Comparison of ENCODE assay signal across 1 cellular context in genomic region chr6:22709804-22710203, GRCh38.
TF ChIP-seq lines count a peak whose summit lies in the region.

No MANE protein-coding gene starts in this region.

TF ChIP-seq in GM23338, 12 proteins besides CTCF, POLR2A, EP300 and RAD21 (continued from another document):
- TF ChIP-seq, protein P1, sequence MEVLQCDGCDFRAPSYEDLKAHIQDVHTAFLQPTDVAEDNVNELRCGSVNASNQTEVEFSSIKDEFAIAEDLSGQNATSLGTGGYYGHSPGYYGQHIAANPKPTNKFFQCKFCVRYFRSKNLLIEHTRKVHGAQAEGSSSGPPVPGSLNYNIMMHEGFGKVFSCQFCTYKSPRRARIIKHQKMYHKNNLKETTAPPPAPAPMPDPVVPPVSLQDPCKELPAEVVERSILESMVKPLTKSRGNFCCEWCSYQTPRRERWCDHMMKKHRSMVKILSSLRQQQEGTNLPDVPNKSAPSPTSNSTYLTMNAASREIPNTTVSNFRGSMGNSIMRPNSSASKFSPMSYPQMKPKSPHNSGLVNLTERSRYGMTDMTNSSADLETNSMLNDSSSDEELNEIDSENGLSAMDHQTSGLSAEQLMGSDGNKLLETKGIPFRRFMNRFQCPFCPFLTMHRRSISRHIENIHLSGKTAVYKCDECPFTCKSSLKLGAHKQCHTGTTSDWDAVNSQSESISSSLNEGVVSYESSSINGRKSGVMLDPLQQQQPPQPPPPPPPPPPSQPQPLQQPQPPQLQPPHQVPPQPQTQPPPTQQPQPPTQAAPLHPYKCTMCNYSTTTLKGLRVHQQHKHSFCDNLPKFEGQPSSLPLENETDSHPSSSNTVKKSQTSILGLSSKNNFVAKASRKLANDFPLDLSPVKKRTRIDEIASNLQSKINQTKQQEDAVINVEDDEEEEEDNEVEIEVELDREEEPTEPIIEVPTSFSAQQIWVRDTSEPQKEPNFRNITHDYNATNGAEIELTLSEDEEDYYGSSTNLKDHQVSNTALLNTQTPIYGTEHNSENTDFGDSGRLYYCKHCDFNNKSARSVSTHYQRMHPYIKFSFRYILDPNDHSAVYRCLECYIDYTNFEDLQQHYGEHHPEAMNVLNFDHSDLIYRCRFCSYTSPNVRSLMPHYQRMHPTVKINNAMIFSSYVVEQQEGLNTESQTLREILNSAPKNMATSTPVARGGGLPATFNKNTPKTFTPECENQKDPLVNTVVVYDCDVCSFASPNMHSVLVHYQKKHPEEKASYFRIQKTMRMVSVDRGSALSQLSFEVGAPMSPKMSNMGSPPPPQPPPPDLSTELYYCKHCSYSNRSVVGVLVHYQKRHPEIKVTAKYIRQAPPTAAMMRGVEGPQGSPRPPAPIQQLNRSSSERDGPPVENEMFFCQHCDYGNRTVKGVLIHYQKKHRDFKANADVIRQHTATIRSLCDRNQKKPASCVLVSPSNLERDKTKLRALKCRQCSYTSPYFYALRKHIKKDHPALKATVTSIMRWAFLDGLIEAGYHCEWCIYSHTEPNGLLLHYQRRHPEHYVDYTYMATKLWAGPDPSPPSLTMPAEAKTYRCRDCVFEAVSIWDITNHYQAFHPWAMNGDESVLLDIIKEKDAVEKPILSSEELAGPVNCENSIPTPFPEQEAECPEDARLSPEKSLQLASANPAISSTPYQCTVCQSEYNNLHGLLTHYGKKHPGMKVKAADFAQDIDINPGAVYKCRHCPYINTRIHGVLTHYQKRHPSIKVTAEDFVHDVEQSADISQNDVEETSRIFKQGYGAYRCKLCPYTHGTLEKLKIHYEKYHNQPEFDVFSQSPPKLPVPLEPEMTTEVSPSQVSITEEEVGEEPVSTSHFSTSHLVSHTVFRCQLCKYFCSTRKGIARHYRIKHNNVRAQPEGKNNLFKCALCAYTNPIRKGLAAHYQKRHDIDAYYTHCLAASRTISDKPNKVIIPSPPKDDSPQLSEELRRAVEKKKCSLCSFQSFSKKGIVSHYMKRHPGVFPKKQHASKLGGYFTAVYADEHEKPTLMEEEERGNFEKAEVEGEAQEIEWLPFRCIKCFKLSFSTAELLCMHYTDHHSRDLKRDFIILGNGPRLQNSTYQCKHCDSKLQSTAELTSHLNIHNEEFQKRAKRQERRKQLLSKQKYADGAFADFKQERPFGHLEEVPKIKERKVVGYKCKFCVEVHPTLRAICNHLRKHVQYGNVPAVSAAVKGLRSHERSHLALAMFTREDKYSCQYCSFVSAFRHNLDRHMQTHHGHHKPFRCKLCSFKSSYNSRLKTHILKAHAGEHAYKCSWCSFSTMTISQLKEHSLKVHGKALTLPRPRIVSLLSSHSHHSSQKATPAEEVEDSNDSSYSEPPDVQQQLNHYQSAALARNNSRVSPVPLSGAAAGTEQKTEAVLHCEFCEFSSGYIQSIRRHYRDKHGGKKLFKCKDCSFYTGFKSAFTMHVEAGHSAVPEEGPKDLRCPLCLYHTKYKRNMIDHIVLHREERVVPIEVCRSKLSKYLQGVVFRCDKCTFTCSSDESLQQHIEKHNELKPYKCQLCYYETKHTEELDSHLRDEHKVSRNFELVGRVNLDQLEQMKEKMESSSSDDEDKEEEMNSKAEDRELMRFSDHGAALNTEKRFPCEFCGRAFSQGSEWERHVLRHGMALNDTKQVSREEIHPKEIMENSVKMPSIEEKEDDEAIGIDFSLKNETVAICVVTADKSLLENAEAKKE (CRISPR knock-in tag; IDR thresholded peaks at IDR 0.05) = no peak
- TF ChIP-seq NANOG (IDR thresholded peaks at IDR 0.05; ENCODE audit: borderline replicate concordance) (no peak), ZNF114 (CRISPR knock-in tag; IDR thresholded peaks at IDR 0.05) (no peak), EZH2 (IDR thresholded peaks at IDR 0.05; ENCODE audit: low read depth, unreplicated experiment) (no peak), STAT1 (IDR thresholded peaks at IDR 0.05; ENCODE audit: unreplicated experiment) (no peak), REST (IDR thresholded peaks at IDR 0.05; ENCODE audit: unreplicated experiment) (no peak), CREB1 (CRISPR knock-in tag; IDR thresholded peaks at IDR 0.05; ENCODE audit: low read depth) (no peak)
TF ChIP-seq in GM23338: peak in this region for 0.
